ENCODE assay signal across 8 cellular contexts in genomic region chr10:2978111-2978510, GRCh38.
DNase-seq lines count a peak whose midpoint lies in the region; ATAC-seq and TF ChIP-seq lines count a peak whose summit lies in the region.

No MANE protein-coding gene starts in this region.

- WGBS in SK-N-SH (ENCODE audit: low lambda C conversion rate), result 42% methylated on average over 2 of the region's 2 CpGs

- no peak for TF ChIP-seq EP300 in SK-N-SH (IDR thresholded peaks at IDR 0.05; ENCODE audit: borderline replicate concordance in 1 of 2, low read depth in 1 of 2, low read length in 1 of 2)

- H3K27ac ChIP-seq in C4-2B (no peak overlapping the region), SK-N-SH (ENCODE audit: low read depth in 2 of 2, low read length in 1 of 2) (no peak overlapping the region)

- no peaks in the 10 kb centered on the region for H4K20me1 ChIP-seq in SK-N-SH (ENCODE audit: insufficient read depth)

- H3K4me1 ChIP-seq in SK-N-SH (ENCODE audit: control insufficient read depth in 1 of 2, insufficient read depth in 2 of 2, low read depth in 1 of 2, low read length in 1 of 2), result peaks cover 0 to 13% of the 10 kb centered on the region in 2 experiments; a peak in 1 of 4 replicates

- H3K9me3 ChIP-seq in SK-N-SH, result no peaks in the 10 kb centered on the region

- peak; percentile 91 for TF ChIP-seq RAD21 in SK-N-SH (IDR thresholded peaks at IDR 0.05; ENCODE audit: low read length)

- no peak overlapping the region for H3K4me3 ChIP-seq in SK-N-SH (ENCODE audit: low read depth in 2 of 2, low read length in 1 of 2)

- H3K79me2 ChIP-seq in SK-N-SH (ENCODE audit: insufficient read depth), result no peaks in the 10 kb centered on the region

- peak; percentile 68 for TF ChIP-seq CTCF in C4-2B (conservative IDR thresholded peaks at IDR 0.05)
- peak; percentile 59 for TF ChIP-seq CTCF in LNCAP (IDR thresholded peaks at IDR 0.05)
- peak; percentile 73 for TF ChIP-seq CTCF in SK-N-SH (IDR thresholded peaks at IDR 0.05)

- ATAC-seq in GM19351 (IDR thresholded peaks at IDR 0.05; ENCODE audit: unreplicated experiment), result peak; percentile 80

- no peaks in the 10 kb centered on the region for H3K27me3 ChIP-seq in SK-N-SH (ENCODE audit: insufficient read depth)

- POLR2A ChIA-PET in SK-N-SH (lab: Yijun Ruan, JAX), result no interaction called here

- no peak overlapping the region for H3K4me2 ChIP-seq in SK-N-SH

- CTCF ChIA-PET in SK-N-SH (lab: Yijun Ruan, JAX), result interaction anchor here (0.6 to 2.7 kb wide), 15 partner anchors 10 to 1734 kb away, joined by 3 to 16 read pairs (median 3); no protein-coding TSS in a partner anchor

- no peaks in the 10 kb centered on the region for H3K9me2 ChIP-seq in SK-N-SH

- no peak overlapping the region for H2AFZ ChIP-seq in SK-N-SH (ENCODE audit: low read depth)

- peaks cover 14% of the 10 kb centered on the region for H3F3A ChIP-seq in SK-N-SH (replicated peaks; ENCODE audit: insufficient read depth)

- H3K36me3 ChIP-seq in SK-N-SH (replicated peaks in 1 of 2; ENCODE audit: control insufficient read depth in 1 of 2, insufficient read depth in 2 of 2, low read length in 1 of 2), result no peaks in the 10 kb centered on the region

- no peak overlapping the region for H3K9ac ChIP-seq in SK-N-SH

- DNase-seq in SK-N-SH (peak; percentile 64), globus pallidus (ENCODE audit: low spot score) (peak; percentile 45), superior temporal gyrus (ENCODE audit: extremely low spot score) (peak; percentile 83), NCI-H146 treated with DMSO at 0.1 percent for 48 hours (lab: John Stamatoyannopoulos, UW; ENCODE audit: unreplicated experiment) (no peak)
- no peak for DNase-seq in activated CD4-positive, alpha-beta T cell treated with anti-CD3 and anti-CD28 coated beads, Interleukin-2, amount 50 U/mL, for 48 hours

TF ChIP-seq in SK-N-SH, 30 proteins besides CTCF, POLR2A, EP300 and RAD21:
- TF ChIP-seq GATA2 (CRISPR knock-in tag; IDR thresholded peaks at IDR 0.05), result no peak
- peak; percentile 77 for TF ChIP-seq SMC3 (IDR thresholded peaks at IDR 0.05; ENCODE audit: low read depth, low read length)
TF ChIP-seq in SK-N-SH: peak in this region for 1.

Comparison
In these comparisons a context has a peak if more than half of its experiments do, and no peak if none do; other contexts are left out.
1. DNase-seq: peak in SK-N-SH (single experiment), globus pallidus (single experiment) and superior temporal gyrus (single experiment); none in activated CD4-positive, alpha-beta T cell treated with anti-CD3 and anti-CD28 coated beads, Interleukin-2, amount 50 U/mL, for 48 hours (0 of 2) and NCI-H146 treated with DMSO at 0.1 percent for 48 hours (single experiment).
2. Peak in every context shown above with its lines, with median percentiles within 50 percentile points of each other: CTCF ChIP-seq.